ENCODE assay signal across 1 cellular context in genomic region chr1:53182111-53182593, GRCh38.
A peak's percentile ranks its signal among the peaks of the same experiment; 100 is the strongest.
TF ChIP-seq lines count a peak whose summit lies in the region.

No MANE protein-coding gene starts in this region.

TF ChIP-seq in K562, 482 proteins besides CTCF, POLR2A, EP300 and RAD21 (continued from another document and continues in another):
- TF ChIP-seq SRSF9 (IDR thresholded peaks at IDR 0.05; ENCODE audit: borderline replicate concordance, low read depth, low read length) (no peak), ZNF146 (CRISPR knock-in tag; IDR thresholded peaks at IDR 0.05; ENCODE audit: unreplicated experiment) (no peak), PHB (CRISPR knock-in tag; IDR thresholded peaks at IDR 0.05) (no peak), FUS (optimal IDR thresholded peaks at IDR 0.05; ENCODE audit: low read depth, low read length) (no peak), FOXP1 (CRISPR knock-in tag; IDR thresholded peaks at IDR 0.05) (peak; percentile 53; the same call in 1 of the 2 replicates), YBX1 (IDR thresholded peaks at IDR 0.05) (no peak), CHD4 (IDR thresholded peaks at IDR 0.05; ENCODE audit: insufficient read depth, insufficient replicate concordance, low read depth, low read length, poor library complexity, severe bottlenecking) (no peak), HDAC6 (IDR thresholded peaks at IDR 0.05; ENCODE audit: low read depth, low read length) (no peak), CBX3 (IDR thresholded peaks at IDR 0.05; ENCODE audit: borderline replicate concordance in 1 of 2, low read length in 2 of 2) (peak in 1 of 2 experiments; percentile 61; a peak in 1 of 3 replicates), MTA2 (IDR thresholded peaks at IDR 0.05; ENCODE audit: low read depth) (no peak), SMARCE1 (IDR thresholded peaks at IDR 0.05) (no peak), MEIS2 (IDR thresholded peaks at IDR 0.05; ENCODE audit: partially characterized antibody) (peak; percentile 59), YY1 (IDR thresholded peaks at IDR 0.05; ENCODE audit: borderline replicate concordance in 1 of 3, control insufficient read depth in 1 of 3, extremely low read depth in 1 of 3, insufficient read depth in 3 of 3, insufficient read length in 1 of 3, insufficient replicate concordance in 2 of 3, low read depth in 1 of 3, low read length in 2 of 3) (no peak), SP1 (CRISPR knock-in tag; IDR thresholded peaks at IDR 0.05) (no peak), ASH1L (IDR thresholded peaks at IDR 0.05; ENCODE audit: borderline replicate concordance, low read depth, partially characterized antibody) (no peak), THAP7 (CRISPR knock-in tag; IDR thresholded peaks at IDR 0.05) (0 out of 2 replicates have a peak, but pooled peaks have one; percentile 40), ZBTB17 (CRISPR knock-in tag; IDR thresholded peaks at IDR 0.05) (no peak), GTF2B (IDR thresholded peaks at IDR 0.05; ENCODE audit: extremely low read depth, insufficient read length) (no peak), KLF16 (IDR thresholded peaks at IDR 0.05) (peak; percentile 69), TAF9B (IDR thresholded peaks at IDR 0.05; ENCODE audit: partially characterized antibody) (no peak), PRMT5 (CRISPR knock-in tag; IDR thresholded peaks at IDR 0.05) (no peak), CXXC5 (CRISPR knock-in tag; IDR thresholded peaks at IDR 0.05) (peak; percentile 66), ATF7 (IDR thresholded peaks at IDR 0.05) (0 out of 2 replicates have a peak, but pooled peaks have one; percentile 26), ZFX (CRISPR knock-in tag; IDR thresholded peaks at IDR 0.05) (no peak), NFIX (CRISPR knock-in tag; IDR thresholded peaks at IDR 0.05; ENCODE audit: low read depth) (no peak), HDGF (IDR thresholded peaks at IDR 0.05) (no peak), ZNF79 (CRISPR knock-in tag; IDR thresholded peaks at IDR 0.05; ENCODE audit: low read depth) (no peak), ZKSCAN8 (CRISPR knock-in tag; IDR thresholded peaks at IDR 0.05) (no peak), HDAC8 (tag; IDR thresholded peaks at IDR 0.05) (0 out of 2 replicates have a peak, but pooled peaks have one; percentile 32), DPF2 (IDR thresholded peaks at IDR 0.05) (no peak), ZNF445 (CRISPR knock-in tag; IDR thresholded peaks at IDR 0.05; ENCODE audit: low read depth) (no peak), FOXP4 (CRISPR knock-in tag; IDR thresholded peaks at IDR 0.05; ENCODE audit: borderline replicate concordance) (no peak), RCOR1 (IDR thresholded peaks at IDR 0.05; ENCODE audit: borderline replicate concordance in 1 of 2, low read depth in 2 of 2, low read length in 2 of 2) (peak in 1 of 2 experiments; percentile 52; a peak in 1 of 4 replicates), MEF2D (tag; conservative IDR thresholded peaks at IDR 0.05; ENCODE audit: low read depth) (no peak), NR4A1 (CRISPR knock-in tag; IDR thresholded peaks at IDR 0.05) (no peak), NR4A1 (tag; IDR thresholded peaks at IDR 0.05) (no peak), ZBTB43 (CRISPR knock-in tag; IDR thresholded peaks at IDR 0.05) (no peak), RERE (CRISPR knock-in tag; IDR thresholded peaks at IDR 0.05; ENCODE audit: borderline replicate concordance) (no peak), ZNF3 (CRISPR knock-in tag; IDR thresholded peaks at IDR 0.05) (no peak), ELK1 (CRISPR knock-in tag; IDR thresholded peaks at IDR 0.05) (no peak), ZNF699 (CRISPR knock-in tag; IDR thresholded peaks at IDR 0.05; ENCODE audit: insufficient replicate concordance) (no peak), XRCC5 (IDR thresholded peaks at IDR 0.05; ENCODE audit: low read depth, low read length) (peak; percentile 86; the same call in 1 of the 2 replicates), MCM7 (IDR thresholded peaks at IDR 0.05) (no peak), ZNF830 (CRISPR knock-in tag; IDR thresholded peaks at IDR 0.05) (no peak), MAX (CRISPR knock-in tag; IDR thresholded peaks at IDR 0.05) (0 out of 2 replicates have a peak, but pooled peaks have one; percentile 25), SMC3 (conservative IDR thresholded peaks at IDR 0.05; ENCODE audit: insufficient read depth, low read depth, low read length) (peak; percentile 73), ZFPM2 (CRISPR knock-in tag; IDR thresholded peaks at IDR 0.05) (no peak), KDM5B (IDR thresholded peaks at IDR 0.05; ENCODE audit: insufficient replicate concordance, low read depth, low read length) (no peak), ZNF431 (CRISPR knock-in tag; IDR thresholded peaks at IDR 0.05) (no peak), TBP (optimal IDR thresholded peaks at IDR 0.05; ENCODE audit: low read depth, low read length) (peak; percentile 33), ZNF24 (IDR thresholded peaks at IDR 0.05) (no peak), MYBL2 (IDR thresholded peaks at IDR 0.05; ENCODE audit: low read depth) (no peak), MYBL2 (CRISPR knock-in tag; IDR thresholded peaks at IDR 0.05; ENCODE audit: borderline replicate concordance) (no peak), ZBTB12 (CRISPR knock-in tag; IDR thresholded peaks at IDR 0.05) (no peak), ATF6 (CRISPR knock-in tag; IDR thresholded peaks at IDR 0.05) (no peak), HNRNPL (IDR thresholded peaks at IDR 0.05; ENCODE audit: low read depth, low read length) (no peak), ZBTB7A (IDR thresholded peaks at IDR 0.05; ENCODE audit: borderline replicate concordance, control insufficient read depth, low read depth, low read length) (no peak), PKNOX1 (IDR thresholded peaks at IDR 0.05) (peak; percentile 76)
